Comparison of ENCODE assay signal across 14 cellular contexts in genomic region chr10:51300617-51301350, GRCh38.
DNase-seq lines count a peak whose midpoint lies in the region; ATAC-seq and TF ChIP-seq lines count a peak whose summit lies in the region.
"Had no signal": no experiment of that assay in that cellular context is flagged by ENCODE, and none has a peak within 500 bp of the region (broad histone marks: within the 10 kb centered on the region; RNA-seq: fewer than 3 reads in every experiment).

No MANE protein-coding gene starts in this region.

- H3K4me1 ChIP-seq in GM23338 (ENCODE audit: insufficient read depth) (no peaks in the 10 kb centered on the region), endodermal cell (ENCODE audit: control insufficient read depth, insufficient read depth, low read length) (no peaks in the 10 kb centered on the region), lower lobe of right lung (peaks cover 21% of the 10 kb centered on the region), sigmoid colon (peaks cover 0 to 46% (median 36%) of the 10 kb centered on the region in 4 donors)
- H3K4me1 ChIP-seq: BLaER1 had no signal

- TF ChIP-seq EP300 in sigmoid colon (IDR thresholded peaks at IDR 0.05) = no peak

- H3F3A ChIP-seq in GM23338 (replicated peaks; ENCODE audit: low read depth) = no peaks in the 10 kb centered on the region

- no peaks in the 10 kb centered on the region for H3K79me2 ChIP-seq in GM23338 (replicated peaks; ENCODE audit: insufficient read depth)

- H4K20me1 ChIP-seq in GM23338 (replicated peaks; ENCODE audit: insufficient read depth) = no peaks in the 10 kb centered on the region
- H4K20me1 ChIP-seq: BLaER1 had no signal

- no peaks in the 10 kb centered on the region for H3K27me3 Mint-ChIP-seq in GM23338 (ENCODE audit: insufficient read depth, low read depth, poor library complexity)
- H3K27me3 Mint-ChIP-seq in endodermal cell (ENCODE audit: insufficient read depth) = no peaks in the 10 kb centered on the region
- H3K27me3 Mint-ChIP-seq: activated CD4-positive, alpha-beta T cell treated with anti-CD3 and anti-CD28 coated beads, Interleukin-2, amount 10 ng/mL, durations not matched to agents 7 days and 5 days had no signal

- H3K4me3 ChIP-seq in GM23338 (no peak overlapping the region), endodermal cell (ENCODE audit: low read length) (no peak overlapping the region), lower lobe of right lung (no peak overlapping the region), sigmoid colon (no peak overlapping the region)
- H3K4me3 ChIP-seq: BLaER1 had no signal

- H3K4me1 Mint-ChIP-seq in GM23338 (peaks cover 9% of the 10 kb centered on the region), endodermal cell (peaks cover 4% of the 10 kb centered on the region)
- H3K4me1 Mint-ChIP-seq: activated CD4-positive, alpha-beta T cell treated with anti-CD3 and anti-CD28 coated beads, Interleukin-2, amount 10 ng/mL, durations not matched to agents 7 days and 5 days had no signal

- H3K27me3 ChIP-seq in GM23338 (ENCODE audit: insufficient read depth) = no peaks in the 10 kb centered on the region
- H3K27me3 ChIP-seq in endodermal cell (ENCODE audit: control insufficient read depth, insufficient read depth, low read length, poor library complexity, severe bottlenecking) = no peaks in the 10 kb centered on the region
- H3K27me3 ChIP-seq in lower lobe of right lung (ENCODE audit: low read depth) = no peaks in the 10 kb centered on the region
- no peaks in the 10 kb centered on the region for H3K27me3 ChIP-seq in sigmoid colon
- H3K27me3 ChIP-seq: BLaER1, neutrophil had no signal

- no peak overlapping the region for H2AFZ ChIP-seq in GM23338

- H3K9ac ChIP-seq in endodermal cell (ENCODE audit: extremely low read depth, low read length, poor library complexity, severe bottlenecking) = no peak overlapping the region
- H3K9ac ChIP-seq: BLaER1 had no signal

- DNase-seq in GM23338 (ENCODE audit: low spot score) = no peak
- no peak for DNase-seq in endodermal cell
- DNase-seq in lower lobe of right lung = no peak
- DNase-seq in sigmoid colon = no peak
- DNase-seq in cerebellum (ENCODE audit: low spot score) = no peak
- DNase-seq in posterior vena cava (ENCODE audit: low spot score) = no peak
- DNase-seq in SKM-1 (lab: John Stamatoyannopoulos, UW; ENCODE audit: unreplicated experiment) = no peak
- DNase-seq: activated CD4-positive, alpha-beta T cell treated with anti-CD3 and anti-CD28 coated beads, Interleukin-2, amount 10 ng/mL, durations not matched to agents 7 days and 5 days; NCI-H1092 treated with DMSO at 0.1 percent for 48 hours; NCI-H226 had no signal

- H3K27ac Mint-ChIP-seq in GM23338 (peak overlapping the region; percentile 22; the same call in 1 of the 2 replicates), endodermal cell (no peak overlapping the region)
- H3K27ac Mint-ChIP-seq: activated CD4-positive, alpha-beta T cell treated with anti-CD3 and anti-CD28 coated beads, Interleukin-2, amount 10 ng/mL, durations not matched to agents 7 days and 5 days had no signal

- WGBS in endodermal cell (ENCODE audit: insufficient coverage in 1 of 2, insufficient read length in 1 of 2), 2 experiments = 86 to 100% methylated on average over 1 to 2 of the region's 2 CpGs
- 59 to 78% methylated on average over 2 of the region's 2 CpGs for WGBS in sigmoid colon, 2 donors

- TF ChIP-seq CTCF in GM23338 (conservative IDR thresholded peaks at IDR 0.05; ENCODE audit: low read depth in 2 of 2) (no peak), endodermal cell (conservative IDR thresholded peaks at IDR 0.05) (no peak), lower lobe of right lung (IDR thresholded peaks at IDR 0.05) (no peak), sigmoid colon (IDR thresholded peaks at IDR 0.05) (no peak)

- TF ChIP-seq POLR2A in sigmoid colon (IDR thresholded peaks at IDR 0.05) = no peak

- no peaks in the 10 kb centered on the region for H3K36me3 Mint-ChIP-seq in GM23338 (ENCODE audit: low read depth)
- H3K36me3 Mint-ChIP-seq in endodermal cell (ENCODE audit: low read depth) = no peaks in the 10 kb centered on the region

- no peaks in the 10 kb centered on the region for H3K9me3 Mint-ChIP-seq in GM23338
- no peaks in the 10 kb centered on the region for H3K9me3 Mint-ChIP-seq in endodermal cell
- H3K9me3 Mint-ChIP-seq: activated CD4-positive, alpha-beta T cell treated with anti-CD3 and anti-CD28 coated beads, Interleukin-2, amount 10 ng/mL, durations not matched to agents 7 days and 5 days had no signal

- no peaks in the 10 kb centered on the region for H3K9me2 ChIP-seq in GM23338 (ENCODE audit: insufficient read depth)

- H3K36me3 ChIP-seq in GM23338 (ENCODE audit: insufficient read depth) (no peaks in the 10 kb centered on the region), endodermal cell (ENCODE audit: control insufficient read depth, insufficient read depth, low read length) (no peaks in the 10 kb centered on the region), lower lobe of right lung (no peaks in the 10 kb centered on the region), sigmoid colon (no peaks in the 10 kb centered on the region)
- H3K36me3 ChIP-seq: BLaER1, neutrophil had no signal

- H3K27ac ChIP-seq in GM23338 (ENCODE audit: low read depth) = no peak overlapping the region
- peak overlapping the region; percentile 52 for H3K27ac ChIP-seq in endodermal cell (ENCODE audit: low read depth, low read length)
- H3K27ac ChIP-seq in lower lobe of right lung = peak overlapping the region; percentile 9
- peak overlapping the region; percentile 36 to 75 (median 66) for H3K27ac ChIP-seq in sigmoid colon
- H3K27ac ChIP-seq: BLaER1, epithelial cell of prostate, neutrophil had no signal

- ATAC-seq in GM23338 = no peak; the same call in 2 of the 3 replicates
- ATAC-seq in lower lobe of right lung = no peak
- no peak for ATAC-seq in GM21825 (IDR thresholded peaks at IDR 0.05; ENCODE audit: unreplicated experiment)

- H3K4me3 Mint-ChIP-seq in GM23338 = no peak overlapping the region
- no peak overlapping the region for H3K4me3 Mint-ChIP-seq in endodermal cell
- H3K4me3 Mint-ChIP-seq: activated CD4-positive, alpha-beta T cell treated with anti-CD3 and anti-CD28 coated beads, Interleukin-2, amount 10 ng/mL, durations not matched to agents 7 days and 5 days had no signal

- H3K9me3 ChIP-seq in endodermal cell (ENCODE audit: control insufficient read depth, low read length) (no peaks in the 10 kb centered on the region), lower lobe of right lung (no peaks in the 10 kb centered on the region), sigmoid colon (no peaks in the 10 kb centered on the region)
- H3K9me3 ChIP-seq: BLaER1, neutrophil had no signal

- intact Hi-C loops in lower lobe of right lung (cut with DNase I) = no loop called here
- intact Hi-C loops in sigmoid colon (cut with DNase I) = loop anchor here (5.0 kb wide), 1 partner anchor 228 kb away; the partner anchor contains the start of gene PRKG1
- intact Hi-C loops in posterior vena cava (cut with DNase I) = loop anchor here in 1 of 2 donors (10.0 kb wide), 1 partner anchor 64 kb away; no protein-coding TSS in a partner anchor

- no peak overlapping the region for H3K4me2 ChIP-seq in GM23338
- H3K4me2 ChIP-seq: BLaER1 had no signal

TF ChIP-seq in GM23338, 12 proteins besides CTCF, POLR2A, EP300 and RAD21:
- TF ChIP-seq NANOG (IDR thresholded peaks at IDR 0.05; ENCODE audit: borderline replicate concordance) (no peak), JUNB (IDR thresholded peaks at IDR 0.05; ENCODE audit: unreplicated experiment) (no peak)
